Comparison of ENCODE assay signal across 8 cellular contexts in the genomic region with DNA sequence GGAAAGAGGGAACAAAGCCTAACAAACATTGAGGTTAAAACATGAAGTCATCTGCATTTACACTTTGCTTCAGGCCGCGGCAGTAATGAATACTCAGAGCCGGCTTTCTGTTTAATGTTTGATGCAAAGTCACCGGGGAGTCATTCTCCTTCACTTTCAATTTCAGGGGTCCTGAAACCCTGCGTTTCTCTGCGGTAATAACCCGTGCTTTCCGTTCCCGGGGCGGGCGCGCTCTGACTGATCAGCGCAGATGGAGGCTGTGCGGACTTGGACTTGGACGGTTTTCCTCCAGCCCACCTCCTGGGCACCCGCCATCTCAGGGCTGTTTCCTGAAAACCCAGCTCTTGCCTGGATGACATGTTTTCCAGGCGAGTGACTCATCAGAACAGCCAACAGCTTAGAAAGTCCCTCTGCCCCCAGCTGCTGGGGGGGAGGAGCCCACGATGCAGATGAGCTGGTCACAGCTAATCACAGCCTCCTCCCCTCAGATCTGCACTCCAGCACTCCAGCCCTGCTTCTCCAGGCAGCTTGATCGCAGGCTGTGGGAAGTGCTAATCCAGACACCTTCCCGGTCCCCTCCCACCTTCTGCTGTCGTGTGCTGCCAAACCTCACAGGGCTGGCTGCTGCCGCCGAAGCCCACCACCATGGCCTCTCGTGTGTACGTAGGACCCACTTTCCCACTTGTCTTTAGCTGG.
DNase-seq lines count a peak whose midpoint lies in the region; ATAC-seq and TF ChIP-seq lines count a peak whose summit lies in the region.

No MANE protein-coding gene starts in this region.

- DNase-seq in AG04450 (ENCODE audit: low read depth, low spot score) (peak; percentile 96), NCI-H226 (peak; percentile 96), colonic mucosa (peak; percentile 83)
- peak; percentile 90 for DNase-seq in activated CD4-positive, alpha-beta T cell treated with anti-CD3 and anti-CD28 coated beads for 48 hours
- peak; percentile 73 to 81 for DNase-seq in stimulated activated CD4-positive, alpha-beta T cell treated with anti-CD3 and anti-CD28 coated beads, Interleukin-15, amount 100 ng/mL, for 48 hours (ENCODE audit: low read depth in 2 of 2)

- intact Hi-C loops in colonic mucosa (cut with DNase I): no loop called here

- H3K4me1 ChIP-seq in colonic mucosa: peaks cover 5% of the 10 kb centered on the region

- peak; percentile 77 for ATAC-seq in GM18909 (IDR thresholded peaks at IDR 0.05; ENCODE audit: poor library complexity, unreplicated experiment)
- peak; percentile 75 for ATAC-seq in HG03159 (IDR thresholded peaks at IDR 0.05; ENCODE audit: unreplicated experiment)

- H3K4me3 ChIP-seq in AG04450 (ENCODE audit: low read depth, low read length) (peak overlapping the region; percentile 59), colonic mucosa (peak overlapping the region; percentile 26)

- H3K27me3 ChIP-seq in AG04450 (ENCODE audit: control insufficient read depth, insufficient read depth, low read length): no peaks in the 10 kb centered on the region
- H3K27me3 ChIP-seq in colonic mucosa: no peaks in the 10 kb centered on the region
- no peaks in the 10 kb centered on the region for H3K27me3 ChIP-seq in layer of hippocampus (ENCODE audit: control insufficient read depth, insufficient read depth, low read length)

- TF ChIP-seq CTCF in AG04450 (IDR thresholded peaks at IDR 0.05; ENCODE audit: low read depth, low read length) (0 out of 2 replicates have a peak, but pooled peaks have one; percentile 2), colonic mucosa (IDR thresholded peaks at IDR 0.05) (no peak)

- H3K27ac ChIP-seq in AG04450 (ENCODE audit: low read depth, low read length): peak overlapping the region; percentile 98
- H3K27ac ChIP-seq in colonic mucosa: peak overlapping the region; percentile 84
- peak overlapping the region; percentile 80 for H3K27ac ChIP-seq in layer of hippocampus (ENCODE audit: low read depth, low read length)

- CTCF ChIA-PET in AG04450 (lab: Charles Lee): interaction anchor here (0.9 kb wide), 1 partner anchor 406 kb away, joined by 4 read pairs; no protein-coding TSS in a partner anchor

- peak overlapping the region; percentile 58 to 74 for H3K9ac ChIP-seq in colonic mucosa (ENCODE audit: low read depth in 2 of 2, low read length in 2 of 2)

- H3K9me3 ChIP-seq in AG04450 (ENCODE audit: control insufficient read depth, insufficient read depth, low read length) (peaks cover 10% of the 10 kb centered on the region; the same call in 1 of the 2 replicates), colonic mucosa (no peaks in the 10 kb centered on the region)

- POLR2A ChIA-PET in AG04450 (lab: Yijun Ruan, JAX): interaction anchor here (0.5 to 1.6 kb wide), 8 partner anchors 23 to 378 kb away, joined by 3 to 6 read pairs (median 3); no protein-coding TSS in a partner anchor

- no peaks in the 10 kb centered on the region for H3K36me3 ChIP-seq in colonic mucosa

Comparison
In these comparisons a context has a peak if more than half of its experiments do, and no peak if none do; other contexts are left out.
1. Peak in every context shown above with its lines: DNase-seq, ATAC-seq, H3K4me3 ChIP-seq and H3K27ac ChIP-seq.